In genomic region chr2:26043862-26044736, GRCh38 we compare ENCODE assay signal across 8 cellular contexts. TPM values are rescaled to one million over a fixed set of nuclear protein-coding genes. Genes with fewer than 3 reads are reported as not detected.
DNase-seq lines count a peak whose midpoint lies in the region; ATAC-seq and TF ChIP-seq lines count a peak whose summit lies in the region.

No MANE protein-coding gene starts in this region.

- H3K27me3 ChIP-seq in GM23338 (ENCODE audit: insufficient read depth): no peaks in the 10 kb centered on the region

- peaks cover 4% of the 10 kb centered on the region for H3K27me3 Mint-ChIP-seq in GM23338 (ENCODE audit: insufficient read depth, low read depth, poor library complexity)
- no peaks in the 10 kb centered on the region for H3K27me3 Mint-ChIP-seq in activated T-helper 17 cell treated with anti-CD3 and anti-CD28 coated beads, Interleukin-2, amount 50 U/mL, for 72 hours

- DNase-seq in ACHN: peak; percentile 35
- peak; percentile 52 for DNase-seq in GM23338 (ENCODE audit: low spot score)
- peak; percentile 33 to 56 for DNase-seq in left colon
- no peak for DNase-seq in occipital lobe (lab: John Stamatoyannopoulos, UW)

- H3K4me3 ChIP-seq in GM23338: peak overlapping the region; percentile 21; the same call in 1 of the 2 replicates

- H4K20me1 ChIP-seq in GM23338 (replicated peaks; ENCODE audit: insufficient read depth): peaks cover 73% of the 10 kb centered on the region

- H3K36me3 ChIP-seq in GM23338 (ENCODE audit: insufficient read depth): no peaks in the 10 kb centered on the region

- H3K4me1 Mint-ChIP-seq in GM23338: peaks cover 26% of the 10 kb centered on the region
- peaks cover 35% of the 10 kb centered on the region for H3K4me1 Mint-ChIP-seq in activated T-helper 17 cell treated with anti-CD3 and anti-CD28 coated beads, Interleukin-2, amount 50 U/mL, for 72 hours

- intact Hi-C loops in left colon (cut with DNase I, micrococcal nuclease): no loop called here

- ATAC-seq in GM23338 (peak; percentile 40; the same call in 2 of the 3 replicates), left colon (peak; percentile 78), HG03520 (IDR thresholded peaks at IDR 0.05; ENCODE audit: unreplicated experiment) (no peak), HG02571 (IDR thresholded peaks at IDR 0.05; ENCODE audit: unreplicated experiment) (no peak), GM18498 (IDR thresholded peaks at IDR 0.05; ENCODE audit: unreplicated experiment) (no peak)
- peak; percentile 85 for ATAC-seq in activated T-helper 17 cell treated with anti-CD3 and anti-CD28 coated beads, Interleukin-2, amount 50 U/mL, for 72 hours (replicated peaks)

- no peaks in the 10 kb centered on the region; the same call in 1 of the 2 replicates for H3F3A ChIP-seq in GM23338 (replicated peaks; ENCODE audit: low read depth)

- in situ Hi-C loops in ACHN (cut with HindIII; ENCODE audit: low pct_ligation_motif_present, low pct_unique_long_range_greater_than_20kb, low sequenced_read_pairs): no loop called here

- H2AFZ ChIP-seq in GM23338: no peak overlapping the region

- H3K4me3 Mint-ChIP-seq in GM23338: peak overlapping the region; percentile 8; the same call in 2 of the 3 replicates
- peak overlapping the region; percentile 84 for H3K4me3 Mint-ChIP-seq in activated T-helper 17 cell treated with anti-CD3 and anti-CD28 coated beads, Interleukin-2, amount 50 U/mL, for 72 hours

- no peaks in the 10 kb centered on the region for H3K9me3 Mint-ChIP-seq in GM23338
- no peaks in the 10 kb centered on the region for H3K9me3 Mint-ChIP-seq in activated T-helper 17 cell treated with anti-CD3 and anti-CD28 coated beads, Interleukin-2, amount 50 U/mL, for 72 hours

- H3K36me3 Mint-ChIP-seq in GM23338 (ENCODE audit: low read depth): peaks cover 28% of the 10 kb centered on the region
- peaks cover 58% of the 10 kb centered on the region for H3K36me3 Mint-ChIP-seq in activated T-helper 17 cell treated with anti-CD3 and anti-CD28 coated beads, Interleukin-2, amount 50 U/mL, for 72 hours (ENCODE audit: low read depth)

- H3K27ac ChIP-seq in GM23338 (ENCODE audit: low read depth): peak overlapping the region; percentile 13

- TF ChIP-seq CTCF in GM23338 (conservative IDR thresholded peaks at IDR 0.05; ENCODE audit: low read depth in 2 of 2): no peak

- H3K9me2 ChIP-seq in GM23338 (ENCODE audit: insufficient read depth): no peaks in the 10 kb centered on the region

- peak overlapping the region; percentile 48 for H3K4me2 ChIP-seq in GM23338

- peaks cover 100% of the 10 kb centered on the region for H3K79me2 ChIP-seq in GM23338 (replicated peaks; ENCODE audit: insufficient read depth)

- H3K4me1 ChIP-seq in GM23338 (ENCODE audit: insufficient read depth): peaks cover 22% of the 10 kb centered on the region

- H3K27ac Mint-ChIP-seq in GM23338: peak overlapping the region; percentile 88
- peak overlapping the region; percentile 82 for H3K27ac Mint-ChIP-seq in activated T-helper 17 cell treated with anti-CD3 and anti-CD28 coated beads, Interleukin-2, amount 50 U/mL, for 72 hours

TF ChIP-seq in GM23338, 12 proteins besides CTCF, POLR2A, EP300 and RAD21:
- TF ChIP-seq ZNF462 (CRISPR knock-in tag; IDR thresholded peaks at IDR 0.05): no peak
- no peak for TF ChIP-seq EZH2 (IDR thresholded peaks at IDR 0.05; ENCODE audit: low read depth, unreplicated experiment)
- no peak for TF ChIP-seq ZNF114 (CRISPR knock-in tag; IDR thresholded peaks at IDR 0.05)
- TF ChIP-seq EZH2phosphoT487 (IDR thresholded peaks at IDR 0.05; ENCODE audit: unreplicated experiment): no peak
- TF ChIP-seq ZNF331 (CRISPR knock-in tag; IDR thresholded peaks at IDR 0.05; ENCODE audit: low read depth): no peak
TF ChIP-seq in GM23338: peak in this region for 0.

RNA-seq across cellular contexts. Expression of gene RAB10, which starts 10.2 kb away (rescaled TPM):
- total RNA-seq in GM23338 (2014; rRNA removed; shearing (Covaris generic)): 102 and 116 TPM in 2 replicates
- 119 and 143 TPM in 2 replicates for polyA plus RNA-seq in GM23338 (2016; fragmentation: Nextera tagmentation; extraction: Ambion mirVana)
- total RNA-seq in activated T-helper 17 cell treated with anti-CD3 and anti-CD28 coated beads, Interleukin-2, amount 50 U/mL, for 72 hours: 100 to 1,000 TPM in 1 of 2 donors, 10 to 100 TPM in 1; 68.5 to 107 TPM
- total RNA-seq in left colon: 100 to 1,000 TPM; 171 to 173 TPM
- 162 TPM for total RNA-seq in occipital lobe

Comparison
In these comparisons a context has a peak if more than half of its experiments do, and no peak if none do; other contexts are left out.
1. ATAC-seq: peak in GM23338 (single experiment), activated T-helper 17 cell treated with anti-CD3 and anti-CD28 coated beads, Interleukin-2, amount 50 U/mL, for 72 hours (single experiment) and left colon (single experiment); none in HG03520 (single experiment), HG02571 (single experiment) and GM18498 (single experiment).